In genomic region chr14:70416322-70416716, GRCh38 we compare ENCODE assay signal across 8 cellular contexts. TPM values are rescaled to one million over a fixed set of nuclear protein-coding genes. Genes with fewer than 3 reads are reported as not detected.
DNase-seq lines count a peak whose midpoint lies in the region; ATAC-seq and TF ChIP-seq lines count a peak whose summit lies in the region.

No MANE protein-coding gene starts in this region.

- peak overlapping the region; percentile 61 for H3K4me3 ChIP-seq in AG09309 (ENCODE audit: control insufficient read depth, low read depth, low read length)
- peak overlapping the region; percentile 64 for H3K4me3 ChIP-seq in HAP-1
- peak overlapping the region; percentile 71 for H3K4me3 ChIP-seq in psoas muscle

- intact Hi-C loops in psoas muscle (cut with DNase I), result no loop called here

- in situ Hi-C loops in HAP-1 (cut with MboI; ENCODE audit: low sequenced_read_pairs), result no loop called here

- H3K36me3 Mint-ChIP-seq in glutamatergic neuron (ENCODE audit: unreplicated experiment), result no peaks in the 10 kb centered on the region

- DNase-seq in AG09309 (ENCODE audit: low read depth), result no peak
- peak in 1 of 2 experiments; percentile 41 for DNase-seq in HAP-1 (ENCODE audit: low spot score in 2 of 2)
- DNase-seq in glutamatergic neuron, result no peak
- DNase-seq in psoas muscle, result no peak
- no peak for DNase-seq in COR-L47 (lab: John Stamatoyannopoulos, UW)
- DNase-seq in NCI-H187 treated with DMSO at 0.1 percent for 48 hours (lab: John Stamatoyannopoulos, UW), result no peak
- no peak for DNase-seq in stimulated activated CD4-positive, alpha-beta T cell treated with anti-CD3 and anti-CD28 coated beads, Interleukin-12 subunit alpha, Interleukin-12 subunit beta, amount 100 ng/mL, for 4 hours

- H3K27ac ChIP-seq in VCaP (peak overlapping the region; percentile 81), psoas muscle (peak overlapping the region; percentile 60)

- peaks cover 5% of the 10 kb centered on the region for H3K4me1 ChIP-seq in HAP-1
- peaks cover 4% of the 10 kb centered on the region for H3K4me1 ChIP-seq in psoas muscle

- H3K4me1 Mint-ChIP-seq in glutamatergic neuron (ENCODE audit: low read depth, unreplicated experiment), result no peaks in the 10 kb centered on the region

- H3K9me3 ChIP-seq in HAP-1 (no peaks in the 10 kb centered on the region), psoas muscle (no peaks in the 10 kb centered on the region)

- WGBS in psoas muscle, 3 donors, result 5 to 6% (median 5%) methylated on average over 8 of the region's 8 CpGs

- H3K9me3 Mint-ChIP-seq in glutamatergic neuron (ENCODE audit: unreplicated experiment), result no peaks in the 10 kb centered on the region

- no peak for TF ChIP-seq CTCF in AG09309 (IDR thresholded peaks at IDR 0.05; ENCODE audit: control insufficient read depth, insufficient read depth, low read depth, low read length, missing control alignments)
- TF ChIP-seq CTCF in VCaP (conservative IDR thresholded peaks at IDR 0.05), result no peak
- TF ChIP-seq CTCF in glutamatergic neuron (IDR thresholded peaks at IDR 0.05; ENCODE audit: partially characterized antibody, unreplicated experiment), result no peak
- TF ChIP-seq CTCF in psoas muscle (IDR thresholded peaks at IDR 0.05), result no peak

- ATAC-seq in psoas muscle, result peak in 1 of 4 donors; percentile 65

- H3K27me3 ChIP-seq in HAP-1 (ENCODE audit: low read depth) (no peaks in the 10 kb centered on the region), psoas muscle (ENCODE audit: insufficient read depth in 3 of 3, low read length in 2 of 3) (no peaks in the 10 kb centered on the region)

- H3K27me3 Mint-ChIP-seq in glutamatergic neuron (ENCODE audit: unreplicated experiment), result no peaks in the 10 kb centered on the region

- H3K27ac Mint-ChIP-seq in glutamatergic neuron (ENCODE audit: unreplicated experiment), result peak overlapping the region; percentile 89

- H3K36me3 ChIP-seq in HAP-1 (replicated peaks), result no peaks in the 10 kb centered on the region; the same call in 1 of the 2 replicates
- H3K36me3 ChIP-seq in psoas muscle (ENCODE audit: insufficient read depth in 1 of 2, low read depth in 1 of 2), result no peaks in the 10 kb centered on the region

- H3K4me3 Mint-ChIP-seq in glutamatergic neuron (ENCODE audit: unreplicated experiment), result peak overlapping the region; percentile 99

RNA-seq across cellular contexts. Expression of gene SYNJ2BP, which starts 0.6 kb away (rescaled TPM):
- total RNA-seq in glutamatergic neuron (ENCODE audit: unreplicated experiment), result 17.4 TPM
- 10 to 100 TPM; 27.9 to 46.5 (median 39.9) TPM for total RNA-seq in psoas muscle
- polyA plus RNA-seq in psoas muscle, result 10 to 100 TPM; 12.6 to 27.1 (median 14.6) TPM

RNA-seq across cellular contexts. Expression of gene ADAM21, which starts 35.7 kb away (rescaled TPM):
- total RNA-seq in glutamatergic neuron (ENCODE audit: unreplicated experiment) (not detected), psoas muscle (under 1 TPM; 0.10 to 0.26 (median 0.17) TPM)
- 1 to 10 TPM in 1 of 3 donors, under 1 TPM in 1, not detected in 1; 0.21 to 1.0 TPM for polyA plus RNA-seq in psoas muscle

RNA-seq across cellular contexts. Expression of gene COX16, which starts 56.8 kb away (rescaled TPM):
- total RNA-seq in glutamatergic neuron (ENCODE audit: unreplicated experiment) (44.0 TPM), psoas muscle (10 to 100 TPM; 46.1 to 62.8 (median 57.0) TPM)
- polyA plus RNA-seq in psoas muscle, result 10 to 100 TPM; 43.5 to 66.2 (median 51.8) TPM
